In genomic region chr11:35214181-35214770, GRCh38 we compare ENCODE assay signal across 13 cellular contexts.
DNase-seq lines count a peak whose midpoint lies in the region; ATAC-seq lines count a peak whose summit lies in the region.
"Had no signal": no experiment of that assay in that cellular context is flagged by ENCODE, and none has a peak within 500 bp of the region (broad histone marks: within the 10 kb centered on the region; RNA-seq: fewer than 3 reads in every experiment).

No MANE protein-coding gene starts in this region.

- H3K4me3 ChIP-seq in CD4-positive, alpha-beta memory T cell (ENCODE audit: low read length in 2 of 2): no peak overlapping the region
- H3K4me3 ChIP-seq: body of pancreas had no signal

- peaks cover 49% of the 10 kb centered on the region for H3K36me3 ChIP-seq in CD4-positive, alpha-beta memory T cell (ENCODE audit: insufficient read depth, low read length)

- H3K4me1 ChIP-seq in CD4-positive, alpha-beta memory T cell (ENCODE audit: insufficient read depth, low read length): peaks cover 65% of the 10 kb centered on the region

- H3K27ac ChIP-seq in CD4-positive, alpha-beta memory T cell (ENCODE audit: low read depth, low read length): no peak overlapping the region
- H3K27ac ChIP-seq: body of pancreas, C4-2B, parathyroid adenoma had no signal

- H3K4me1 Mint-ChIP-seq in CD4-positive, alpha-beta memory T cell: peaks cover 55 to 87% (median 72%) of the 10 kb centered on the region in 4 donors
- peaks cover 36 to 44% (median 40%) of the 10 kb centered on the region in 3 donors for H3K4me1 Mint-ChIP-seq in IgD-negative memory B cell
- peaks cover 56% of the 10 kb centered on the region for H3K4me1 Mint-ChIP-seq in central memory CD8-positive, alpha-beta T cell
- peaks cover 44 to 46% of the 10 kb centered on the region in 2 donors for H3K4me1 Mint-ChIP-seq in natural killer cell treated with Interleukin-12 subunit alpha and Interleukin-12 subunit beta and Interleukin-15 and Interleukin-18, amount 100 ng/mL, for 72 hours (ENCODE audit: low read depth in 2 of 2)

- H3K9me3 ChIP-seq in CD4-positive, alpha-beta memory T cell (ENCODE audit: control insufficient read depth in 1 of 2, low read length in 2 of 2): no peaks in the 10 kb centered on the region
- H3K9me3 ChIP-seq: body of pancreas had no signal

- no peaks in the 10 kb centered on the region for H3K27me3 ChIP-seq in CD4-positive, alpha-beta memory T cell (ENCODE audit: insufficient read depth, low read length)
- H3K27me3 ChIP-seq: body of pancreas had no signal

- H3K9me3 Mint-ChIP-seq in CD4-positive, alpha-beta memory T cell: peaks cover 0 to 9% (median 5%) of the 10 kb centered on the region in 8 donors
- peaks cover 0 to 3% (median 0%) of the 10 kb centered on the region in 3 donors for H3K9me3 Mint-ChIP-seq in IgD-negative memory B cell
- no peaks in the 10 kb centered on the region for H3K9me3 Mint-ChIP-seq in central memory CD8-positive, alpha-beta T cell
- peaks cover 3% of the 10 kb centered on the region for H3K9me3 Mint-ChIP-seq in natural killer cell treated with Interleukin-12 subunit alpha and Interleukin-12 subunit beta and Interleukin-15 and Interleukin-18, amount 100 ng/mL, for 72 hours

- H3K27me3 Mint-ChIP-seq in CD4-positive, alpha-beta memory T cell: no peaks in the 10 kb centered on the region
- no peaks in the 10 kb centered on the region for H3K27me3 Mint-ChIP-seq in IgD-negative memory B cell
- H3K27me3 Mint-ChIP-seq in central memory CD8-positive, alpha-beta T cell: no peaks in the 10 kb centered on the region
- no peaks in the 10 kb centered on the region for H3K27me3 Mint-ChIP-seq in natural killer cell treated with Interleukin-12 subunit alpha and Interleukin-12 subunit beta and Interleukin-15 and Interleukin-18, amount 100 ng/mL, for 72 hours

- peaks cover 90 to 92% of the 10 kb centered on the region in 2 donors for H3K36me3 Mint-ChIP-seq in CD4-positive, alpha-beta memory T cell
- peaks cover 9% of the 10 kb centered on the region for H3K36me3 Mint-ChIP-seq in IgD-negative memory B cell
- peaks cover 78% of the 10 kb centered on the region for H3K36me3 Mint-ChIP-seq in central memory CD8-positive, alpha-beta T cell (ENCODE audit: insufficient read depth)
- H3K36me3 Mint-ChIP-seq in natural killer cell treated with Interleukin-12 subunit alpha and Interleukin-12 subunit beta and Interleukin-15 and Interleukin-18, amount 100 ng/mL, for 72 hours: peaks cover 64% of the 10 kb centered on the region

- intact Hi-C loops in CD4-positive, alpha-beta memory T cell (cut with micrococcal nuclease): no loop called here

- CTCF ChIA-PET in CD4-positive, alpha-beta memory T cell (lab: Charles Lee; ENCODE audit: partially characterized antibody): interaction anchor here (0.8 to 1.2 kb wide), 3 partner anchors 92 to 1167 kb away, joined by 3 to 5 read pairs (median 5); no protein-coding TSS in a partner anchor

- H3K27ac Mint-ChIP-seq in CD4-positive, alpha-beta memory T cell: peak overlapping the region; percentile 78 to 99 (median 90)
- peak overlapping the region in 2 of 3 donors; percentile 5 to 26 for H3K27ac Mint-ChIP-seq in IgD-negative memory B cell
- H3K27ac Mint-ChIP-seq in central memory CD8-positive, alpha-beta T cell (ENCODE audit: low read depth): peak overlapping the region; percentile 77
- peak overlapping the region; percentile 57 to 75 for H3K27ac Mint-ChIP-seq in natural killer cell treated with Interleukin-12 subunit alpha and Interleukin-12 subunit beta and Interleukin-15 and Interleukin-18, amount 100 ng/mL, for 72 hours

- DNase-seq in CD4-positive, alpha-beta memory T cell: no peak
- DNase-seq in central memory CD8-positive, alpha-beta T cell (ENCODE audit: low spot score in 2 of 2): no peak
- DNase-seq in natural killer cell treated with Interleukin-12 subunit alpha and Interleukin-12 subunit beta and Interleukin-15 and Interleukin-18, amount 100 ng/mL, for 72 hours (ENCODE audit: low spot score): no peak
- DNase-seq in NCI-H526 treated with DMSO at 0.1 percent for 48 hours (lab: John Stamatoyannopoulos, UW) (no peak), NCI-H748 (lab: John Stamatoyannopoulos, UW; ENCODE audit: unreplicated experiment) (no peak)
- DNase-seq: body of pancreas, hippocampal formation, MM.1S had no signal

- POLR2A ChIA-PET in CD4-positive, alpha-beta memory T cell (lab: Charles Lee; ENCODE audit: partially characterized antibody): interaction anchor here (0.8 to 1.6 kb wide), 6 partner anchors 11 to 68 kb away, joined by 3 to 5 read pairs (median 4); no protein-coding TSS in a partner anchor

- no peak for ATAC-seq in central memory CD8-positive, alpha-beta T cell (replicated peaks; ENCODE audit: extremely low read depth, poor library complexity, severe bottlenecking)
- ATAC-seq in natural killer cell treated with Interleukin-12 subunit alpha and Interleukin-12 subunit beta and Interleukin-15 and Interleukin-18, amount 100 ng/mL, for 72 hours: no peak
- ATAC-seq in HG02798 (IDR thresholded peaks at IDR 0.05; ENCODE audit: poor library complexity, unreplicated experiment) (no peak), HG02973 (IDR thresholded peaks at IDR 0.05; ENCODE audit: unreplicated experiment) (no peak)
- ATAC-seq: body of pancreas had no signal

- H3K4me3 Mint-ChIP-seq in CD4-positive, alpha-beta memory T cell: peak overlapping the region in 5 of 8 donors; percentile 7 to 76 (median 11)
- no peak overlapping the region for H3K4me3 Mint-ChIP-seq in IgD-negative memory B cell
- no peak overlapping the region for H3K4me3 Mint-ChIP-seq in central memory CD8-positive, alpha-beta T cell
- no peak overlapping the region for H3K4me3 Mint-ChIP-seq in natural killer cell treated with Interleukin-12 subunit alpha and Interleukin-12 subunit beta and Interleukin-15 and Interleukin-18, amount 100 ng/mL, for 72 hours

Comparison
In these comparisons a context has a peak if more than half of its experiments do, and no peak if none do; other contexts are left out.
1. H3K27ac Mint-ChIP-seq: peak in every context shown above with its lines; median percentile 90 in CD4-positive, alpha-beta memory T cell; 77 in central memory CD8-positive, alpha-beta T cell; 66 in natural killer cell treated with Interleukin-12 subunit alpha and Interleukin-12 subunit beta and Interleukin-15 and Interleukin-18, amount 100 ng/mL, for 72 hours; 16 in IgD-negative memory B cell.
2. H3K4me3 Mint-ChIP-seq: peak in CD4-positive, alpha-beta memory T cell (5 of 8); none in IgD-negative memory B cell (0 of 4), central memory CD8-positive, alpha-beta T cell (single experiment) and natural killer cell treated with Interleukin-12 subunit alpha and Interleukin-12 subunit beta and Interleukin-15 and Interleukin-18, amount 100 ng/mL, for 72 hours (single experiment).